ENCODE assay signal across 22 cellular contexts in the genomic region with DNA sequence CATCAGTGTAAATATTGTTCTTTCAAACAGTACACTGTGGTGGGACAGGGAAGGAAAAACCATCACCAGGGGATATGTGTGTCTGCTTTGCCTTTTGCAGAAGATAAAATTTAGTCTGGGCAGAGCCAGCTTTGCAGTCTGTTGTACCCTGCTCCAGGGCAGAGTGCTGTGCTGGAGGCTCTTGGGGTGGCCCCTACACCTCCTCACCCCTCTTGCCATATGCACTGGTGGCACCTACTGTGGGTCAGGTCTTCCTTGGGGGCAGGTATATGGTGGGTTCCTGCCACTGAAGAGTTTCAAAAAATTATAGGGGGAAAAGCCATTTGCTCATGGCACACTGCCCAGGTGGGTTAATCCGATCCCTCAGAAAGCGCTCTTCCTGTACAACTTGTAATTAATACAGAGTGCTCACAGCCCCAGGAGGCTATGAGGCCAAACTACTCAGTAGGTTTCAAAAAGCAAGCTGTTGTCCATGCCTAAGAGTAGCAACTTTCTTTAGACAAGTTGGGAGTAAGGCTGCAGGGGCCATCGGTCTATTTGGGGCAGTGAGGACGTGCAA.
"Had no signal": no experiment of that assay in that cellular context is flagged by ENCODE, and none has a peak within 500 bp of the region (broad histone marks: within the 10 kb centered on the region; RNA-seq: fewer than 3 reads in every experiment).

No MANE protein-coding gene starts in this region.

- H3K27me3 Mint-ChIP-seq: activated B cell treated with CpG ODN at 0.5 μM for 24 hours; activated CD4-positive, alpha-beta T cell treated with anti-CD3 and anti-CD28 coated beads for 36 hours; natural killer cell treated with Interleukin-12 subunit alpha and Interleukin-12 subunit beta and Interleukin-15 and Interleukin-18, amount 100 ng/mL, for 72 hours had no signal

- H3K4me1 Mint-ChIP-seq: activated B cell treated with CpG ODN at 0.5 μM for 24 hours; activated CD4-positive, alpha-beta T cell treated with anti-CD3 and anti-CD28 coated beads for 36 hours had no signal

- H3K27ac Mint-ChIP-seq: activated B cell treated with CpG ODN at 0.5 μM for 24 hours; activated CD4-positive, alpha-beta T cell treated with anti-CD3 and anti-CD28 coated beads for 36 hours; activated naive CD4-positive, alpha-beta T cell treated with anti-CD3 and anti-CD28 coated beads for 36 hours; activated T-helper 2 cell treated with anti-CD3 and anti-CD28 coated beads, Interferon-gamma antibody, Interleukin-2, Interleukin-4, amounts not matched to agents 10 μg/mL and 5 μg/mL and 100 μg/mL, durations not matched to agents 14 hours and 24 hours and 36 hours; natural killer cell treated with Interleukin-12 subunit alpha and Interleukin-12 subunit beta and Interleukin-15 and Interleukin-18, amount 100 ng/mL, for 72 hours had no signal

- H3K36me3 Mint-ChIP-seq: natural killer cell treated with Interleukin-12 subunit alpha and Interleukin-12 subunit beta and Interleukin-15 and Interleukin-18, amount 100 ng/mL, for 72 hours had no signal

- H3K27me3 ChIP-seq: colonic mucosa, dorsolateral prefrontal cortex, esophagus squamous epithelium, gastroesophageal sphincter, neutrophil, pancreas, upper lobe of left lung had no signal

- ATAC-seq: activated CD4-positive, alpha-beta T cell treated with anti-CD3 and anti-CD28 coated beads for 36 hours; activated T-cell treated with anti-CD3 and anti-CD28 coated beads, Interleukin-2, amount 50 U/mL, for 4 hours; gastroesophageal sphincter; pancreas; right cardiac atrium; stimulated activated naive CD8-positive, alpha-beta T cell treated with anti-CD3 and anti-CD28 coated beads, Interleukin-15, Interleukin-2, amounts not matched to agents 100 U/mL and 50 U/mL, for 24 hours had no signal

- H3K9me3 ChIP-seq: colonic mucosa, esophagus squamous epithelium, gastroesophageal sphincter, neutrophil, pancreas, upper lobe of left lung had no signal

- H3K27ac ChIP-seq: colonic mucosa, dorsolateral prefrontal cortex, esophagus squamous epithelium, gastroesophageal sphincter, neutrophil, pancreas, upper lobe of left lung had no signal

- H3K4me3 Mint-ChIP-seq: activated B cell treated with CpG ODN at 0.5 μM for 24 hours; activated CD4-positive, alpha-beta T cell treated with anti-CD3 and anti-CD28 coated beads for 36 hours; activated naive CD4-positive, alpha-beta T cell treated with anti-CD3 and anti-CD28 coated beads for 36 hours; activated T-cell treated with anti-CD3 and anti-CD28 coated beads, Interleukin-2, amount 50 U/mL, for 4 hours; natural killer cell treated with Interleukin-12 subunit alpha and Interleukin-12 subunit beta and Interleukin-15 and Interleukin-18, amount 100 ng/mL, for 72 hours had no signal

- H3K9me3 Mint-ChIP-seq: activated naive CD4-positive, alpha-beta T cell treated with anti-CD3 and anti-CD28 coated beads for 36 hours; activated T-cell treated with anti-CD3 and anti-CD28 coated beads, Interleukin-2, amount 50 U/mL, for 4 hours; activated T-helper 2 cell treated with anti-CD3 and anti-CD28 coated beads, Interferon-gamma antibody, Interleukin-2, Interleukin-4, amounts not matched to agents 10 μg/mL and 5 μg/mL and 100 μg/mL, durations not matched to agents 14 hours and 24 hours and 36 hours; natural killer cell treated with Interleukin-12 subunit alpha and Interleukin-12 subunit beta and Interleukin-15 and Interleukin-18, amount 100 ng/mL, for 72 hours had no signal

- H3K4me3 ChIP-seq: colonic mucosa, dorsolateral prefrontal cortex, esophagus squamous epithelium, gastroesophageal sphincter, pancreas, upper lobe of left lung had no signal

- DNase-seq: activated B cell treated with CpG ODN at 0.5 μM for 24 hours; activated CD4-positive, alpha-beta T cell treated with anti-CD3 and anti-CD28 coated beads for 36 hours; activated CD4-positive, alpha-beta T cell treated with anti-CD3 and anti-CD28 coated beads, Interleukin-2, amount 50 U/mL, for 4 hours; activated CD8-positive, alpha-beta memory T cell treated with anti-CD3 and anti-CD28 coated beads, Interleukin-2, amount 50 U/mL, for 48 hours; activated naive CD4-positive, alpha-beta T cell treated with anti-CD3 and anti-CD28 coated beads for 36 hours; activated T-cell treated with anti-CD3 and anti-CD28 coated beads, Interleukin-2, amount 50 U/mL, for 4 hours; amygdala; colonic mucosa; dorsolateral prefrontal cortex; esophagus squamous epithelium; head of caudate nucleus; hypothalamus; midbrain; pancreas; right cardiac atrium; stimulated activated CD4-positive, alpha-beta T cell treated with anti-CD3 and anti-CD28 coated beads, Interleukin-4, amount 100 ng/mL, for 4 hours; stimulated activated naive CD8-positive, alpha-beta T cell treated with anti-CD3 and anti-CD28 coated beads, Interleukin-15, Interleukin-2, amounts not matched to agents 100 U/mL and 50 U/mL, for 24 hours; upper lobe of left lung had no signal

- H3K4me1 ChIP-seq: colonic mucosa, esophagus squamous epithelium, gastroesophageal sphincter, pancreas, upper lobe of left lung had no signal

- H3K36me3 ChIP-seq: colonic mucosa, esophagus squamous epithelium, gastroesophageal sphincter, neutrophil, pancreas, upper lobe of left lung had no signal
